ENCODE assay signal across 9 cellular contexts in the genomic region with DNA sequence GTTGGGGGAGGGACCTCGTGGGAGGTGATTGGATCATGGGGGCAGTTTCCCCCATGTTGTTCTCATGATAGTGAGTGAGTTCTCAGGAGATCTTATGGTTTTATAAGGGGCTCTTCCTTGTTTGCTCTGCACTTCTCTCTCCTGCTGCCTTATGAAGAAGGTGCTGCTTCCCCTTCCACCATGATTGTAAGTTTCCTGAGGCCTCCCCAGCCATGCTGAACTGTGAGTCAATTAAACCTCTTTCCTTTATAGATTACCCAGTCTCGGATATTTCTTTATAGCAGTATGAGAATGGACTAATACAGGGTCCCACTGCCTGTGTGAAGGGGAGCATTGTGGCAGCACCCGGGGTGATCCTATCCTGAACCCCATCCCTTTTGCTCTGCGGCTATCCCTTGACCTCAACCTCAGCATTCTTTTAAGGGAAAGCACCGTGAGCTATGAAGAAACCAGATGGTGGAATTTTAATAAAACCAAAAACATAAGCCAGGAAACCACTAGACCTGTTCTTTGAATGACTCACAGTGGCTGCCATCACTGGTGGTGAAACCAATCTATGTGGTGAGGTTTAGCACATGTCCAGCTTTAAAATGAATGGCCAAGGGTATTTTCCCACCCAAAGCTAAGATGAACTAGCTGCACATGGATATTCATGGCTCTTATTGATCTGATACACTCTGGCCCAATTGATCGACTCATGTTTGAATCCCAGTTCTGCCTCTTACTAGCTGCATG.
DNase-seq lines count a peak whose midpoint lies in the region; ATAC-seq and TF ChIP-seq lines count a peak whose summit lies in the region.
"Had no signal": no experiment of that assay in that cellular context is flagged by ENCODE, and none has a peak within 500 bp of the region (broad histone marks: within the 10 kb centered on the region; RNA-seq: fewer than 3 reads in every experiment).

No MANE protein-coding gene starts in this region.

- ATAC-seq in GM21381 (IDR thresholded peaks at IDR 0.05; ENCODE audit: unreplicated experiment) = peak; percentile 89
- peak; percentile 92 for ATAC-seq in HG03442 (IDR thresholded peaks at IDR 0.05; ENCODE audit: unreplicated experiment)
- ATAC-seq in central memory CD8-positive, alpha-beta T cell (replicated peaks; ENCODE audit: extremely low read depth, poor library complexity, severe bottlenecking) = peak; percentile 28
- ATAC-seq in omental fat pad (ENCODE audit: low FRiP score) = no peak
- ATAC-seq in sciatic nerve = no peak

- no peaks in the 10 kb centered on the region for H3K79me2 ChIP-seq in mesendoderm (ENCODE audit: control insufficient read depth, insufficient read depth, low read length)

- no peak overlapping the region for H3K4ac ChIP-seq in mesendoderm (ENCODE audit: low read depth, low read length)

- H3K27me3 ChIP-seq in mesendoderm (ENCODE audit: insufficient read depth, low read length, poor library complexity) = no peaks in the 10 kb centered on the region

- H3K4me3 ChIP-seq in mesendoderm (ENCODE audit: low read length) = no peak overlapping the region

- no peak for TF ChIP-seq CTCF in omental fat pad (IDR thresholded peaks at IDR 0.05)

- H2BK5ac ChIP-seq in mesendoderm (ENCODE audit: low read length) = no peak overlapping the region

- H3K4me3 Mint-ChIP-seq in central memory CD8-positive, alpha-beta T cell = no peak overlapping the region

- H3K9me3 Mint-ChIP-seq in central memory CD8-positive, alpha-beta T cell = no peaks in the 10 kb centered on the region

- H3K23ac ChIP-seq in mesendoderm (ENCODE audit: low read length) = no peak overlapping the region

- H3K4me2 ChIP-seq in mesendoderm (ENCODE audit: low read length) = no peak overlapping the region

- H3K4me1 ChIP-seq in mesendoderm (ENCODE audit: control insufficient read depth, low read depth, low read length) = no peaks in the 10 kb centered on the region

- H3K9ac ChIP-seq in mesendoderm (ENCODE audit: low read length) = no peak overlapping the region

- H3K4me1 Mint-ChIP-seq in central memory CD8-positive, alpha-beta T cell = peaks cover 10% of the 10 kb centered on the region

- H3K27ac ChIP-seq in mesendoderm (ENCODE audit: low read depth, low read length) = no peak overlapping the region
- H3K27ac ChIP-seq: VCaP had no signal

- no peak overlapping the region for H4K5ac ChIP-seq in mesendoderm (ENCODE audit: low read length)

- WGBS in mesendoderm (ENCODE audit: extremely low coverage, insufficient coverage, low lambda C conversion rate) = no CpG with 5 or more reads among the region's 6 CpGs

- H3K56ac ChIP-seq in mesendoderm (ENCODE audit: low read length) = no peak overlapping the region

- no peak overlapping the region for H2BK15ac ChIP-seq in mesendoderm (replicated peaks; ENCODE audit: low read depth)

- intact Hi-C loops in sciatic nerve (cut with DNase I) = no loop called here

- H4K8ac ChIP-seq in mesendoderm (ENCODE audit: low read depth, low read length) = no peak overlapping the region

- no peak overlapping the region for H2BK120ac ChIP-seq in mesendoderm (ENCODE audit: low read depth, low read length)

- DNase-seq in GM03348 (ENCODE audit: low spot score) (peak; percentile 72), omental fat pad (ENCODE audit: low spot score) (no peak), sciatic nerve (ENCODE audit: low spot score) (no peak), activated gamma-delta T cell treated with Interleukin-2 at 50 U/mL for 16 hours (no peak), mesendoderm (no peak)
- no peak for DNase-seq in central memory CD8-positive, alpha-beta T cell (ENCODE audit: low spot score in 2 of 2)

- H3K36me3 ChIP-seq in mesendoderm (ENCODE audit: control insufficient read depth, insufficient read depth, low read length) = no peaks in the 10 kb centered on the region

- H2AK5ac ChIP-seq in mesendoderm (ENCODE audit: low read length) = no peak overlapping the region

- H3K18ac ChIP-seq in mesendoderm (ENCODE audit: low read length) = no peak overlapping the region

- H3K36me3 Mint-ChIP-seq in central memory CD8-positive, alpha-beta T cell (ENCODE audit: insufficient read depth) = peaks cover 2% of the 10 kb centered on the region

- no peaks in the 10 kb centered on the region for H3K79me1 ChIP-seq in mesendoderm (ENCODE audit: low read length)

- no peak overlapping the region for H3K27ac Mint-ChIP-seq in central memory CD8-positive, alpha-beta T cell (ENCODE audit: low read depth)

- no peaks in the 10 kb centered on the region for H3K27me3 Mint-ChIP-seq in central memory CD8-positive, alpha-beta T cell

Comparison
In these comparisons a context has a peak if more than half of its experiments do, and no peak if none do; other contexts are left out.
1. ATAC-seq: peak in GM21381 (single experiment), HG03442 (single experiment) and central memory CD8-positive, alpha-beta T cell (single experiment); none in omental fat pad (single experiment) and sciatic nerve (single experiment).